In genomic region chr6:17907467-17908229, GRCh38 we compare ENCODE assay signal across 8 cellular contexts.
DNase-seq lines count a peak whose midpoint lies in the region; ATAC-seq and TF ChIP-seq lines count a peak whose summit lies in the region.

No MANE protein-coding gene starts in this region.

- no peaks in the 10 kb centered on the region for H3K9me3 ChIP-seq in H9 (ENCODE audit: control insufficient read depth, low read depth, low read length)
- H3K9me3 ChIP-seq in fibroblast of lung (ENCODE audit: control insufficient read depth, insufficient read depth, low read depth, low read length), result no peaks in the 10 kb centered on the region

- no peak overlapping the region for H3T11ph ChIP-seq in H9 (ENCODE audit: low read length)

- no peaks in the 10 kb centered on the region for H4K20me1 ChIP-seq in H9 (ENCODE audit: control insufficient read depth, insufficient read depth, insufficient read length)
- no peaks in the 10 kb centered on the region for H4K20me1 ChIP-seq in fibroblast of lung (ENCODE audit: control insufficient read depth, extremely low read depth, insufficient read depth, low read length)

- no peak overlapping the region for H2BK15ac ChIP-seq in H9 (ENCODE audit: low read depth, low read length)

- H4K5ac ChIP-seq in H9 (ENCODE audit: insufficient read length, low read depth, low read length), result no peak overlapping the region

- H3K79me1 ChIP-seq in H9 (ENCODE audit: insufficient read depth, low read depth, low read length, poor library complexity, severe bottlenecking), result no peaks in the 10 kb centered on the region

- H4K8ac ChIP-seq in H9 (replicated peaks; ENCODE audit: insufficient read length, low read depth, low read length), result no peak overlapping the region

- H2BK120ac ChIP-seq in H9 (ENCODE audit: low read depth, low read length, poor library complexity, severe bottlenecking), result no peak overlapping the region

- no peak overlapping the region for H3K4ac ChIP-seq in H9 (ENCODE audit: low read depth, low read length)

- no peak overlapping the region for H3K56ac ChIP-seq in H9 (ENCODE audit: insufficient read length, low read depth, low read length)

- H3K4me1 ChIP-seq in H9 (ENCODE audit: insufficient read depth, low read length) (no peaks in the 10 kb centered on the region; the same call in 1 of the 2 replicates), fibroblast of lung (ENCODE audit: control insufficient read depth, extremely low read depth, insufficient read depth, low read length) (peaks cover 18% of the 10 kb centered on the region)

- peaks cover 20 to 23% of the 10 kb centered on the region in 2 experiments for H3K4me1 Mint-ChIP-seq in H9

- peak; percentile 96 for ATAC-seq in omental fat pad (ENCODE audit: low FRiP score)
- no peak for ATAC-seq in HG02798 (IDR thresholded peaks at IDR 0.05; ENCODE audit: poor library complexity, unreplicated experiment)
- ATAC-seq in HG03097 (IDR thresholded peaks at IDR 0.05; ENCODE audit: low FRiP score, unreplicated experiment), result no peak

- H3K23ac ChIP-seq in H9 (ENCODE audit: insufficient read length, low read depth, low read length), result no peak overlapping the region

- H2BK5ac ChIP-seq in H9 (ENCODE audit: insufficient read length, low read length), result no peak overlapping the region

- H3K79me2 ChIP-seq in H9 (ENCODE audit: insufficient read depth, low read length), result no peaks in the 10 kb centered on the region
- peaks cover 24% of the 10 kb centered on the region for H3K79me2 ChIP-seq in fibroblast of lung (ENCODE audit: control insufficient read depth, insufficient read depth, low read length)

- peak overlapping the region; percentile 65 for H3K18ac ChIP-seq in H9 (ENCODE audit: insufficient read length, low read depth, low read length)

- DNase-seq in AG10803 (ENCODE audit: low read depth) (peak; percentile 99), H9 (no peak), SKM-1 treated with dmso at 0.1 percent for 144 hours (lab: John Stamatoyannopoulos, UW; ENCODE audit: unreplicated experiment) (peak; percentile 98), fibroblast of lung (ENCODE audit: low read depth in 2 of 2) (peak; percentile 98 to 99), omental fat pad (ENCODE audit: low spot score) (peak; percentile 79), OCI-M2 (lab: John Stamatoyannopoulos, UW; ENCODE audit: unreplicated experiment) (no peak)

- no peak overlapping the region for H2AK5ac ChIP-seq in H9 (ENCODE audit: insufficient read length, low read length)

- no peak overlapping the region for H3K14ac ChIP-seq in H9 (ENCODE audit: insufficient read depth, low read length)

- H3K27me3 Mint-ChIP-seq in H9 (ENCODE audit: low read depth), result no peaks in the 10 kb centered on the region

- H3K27ac ChIP-seq in H9 (ENCODE audit: insufficient read length, low read depth, low read length) (no peak overlapping the region), fibroblast of lung (ENCODE audit: insufficient read depth, low read length) (peak overlapping the region; percentile 90)

- no peaks in the 10 kb centered on the region for H3K23me2 ChIP-seq in H9 (ENCODE audit: insufficient read length, low read depth, low read length, poor library complexity, severe bottlenecking)

- H2BK20ac ChIP-seq in H9 (ENCODE audit: low read depth, low read length, poor library complexity, severe bottlenecking), result no peak overlapping the region

- no peak overlapping the region for H3K4me3 Mint-ChIP-seq in H9

- no peak overlapping the region for H2BK12ac ChIP-seq in H9 (ENCODE audit: insufficient read length, low read depth, low read length)

- H3K9ac ChIP-seq in H9 (ENCODE audit: extremely low read depth, insufficient read length, low read length) (no peak overlapping the region), fibroblast of lung (ENCODE audit: insufficient read depth, low read length) (peak overlapping the region; percentile 27)

- H4K91ac ChIP-seq in H9 (ENCODE audit: insufficient read length, low read depth, low read length), result no peak overlapping the region

- H3K27me3 ChIP-seq in H9 (ENCODE audit: insufficient read depth, low read length), result no peaks in the 10 kb centered on the region
- no peaks in the 10 kb centered on the region for H3K27me3 ChIP-seq in fibroblast of lung (ENCODE audit: control insufficient read depth, insufficient read depth, low read length)

- H3K4me3 ChIP-seq in AG10803 (ENCODE audit: low read length), result no peak overlapping the region; the same call in 1 of the 2 replicates
- no peak overlapping the region for H3K4me3 ChIP-seq in fibroblast of lung (replicated peaks in 1 of 4; ENCODE audit: control extremely low read depth in 1 of 4, insufficient read depth in 1 of 4, low read depth in 3 of 4, low read length in 4 of 4)

- H3K4me2 ChIP-seq in H9 (ENCODE audit: insufficient read depth, insufficient read length, low read length) (no peak overlapping the region), fibroblast of lung (ENCODE audit: extremely low read depth, insufficient read depth, low read length) (peak overlapping the region; percentile 78)

- H3K9me3 Mint-ChIP-seq in H9, result no peaks in the 10 kb centered on the region

- WGBS in H9 (ENCODE audit: extremely low coverage, insufficient read length, low lambda C conversion rate), result no CpG with 5 or more reads among the region's 7 CpGs

- no peaks in the 10 kb centered on the region for H3K36me3 ChIP-seq in fibroblast of lung (ENCODE audit: control insufficient read depth, insufficient read depth, low read length)

- no peaks in the 10 kb centered on the region for H3K36me3 Mint-ChIP-seq in H9 (ENCODE audit: insufficient read depth in 1 of 3, low read depth in 3 of 3)

- H3K27ac Mint-ChIP-seq in H9, result peak overlapping the region; percentile 16 to 93 (median 71); a peak in 5 of 7 replicates

- H2AFZ ChIP-seq in H9 (ENCODE audit: low read length) (no peak overlapping the region), fibroblast of lung (ENCODE audit: low read length) (no peak overlapping the region)

- peak; percentile 55 for TF ChIP-seq CTCF in AG10803 (conservative IDR thresholded peaks at IDR 0.05; ENCODE audit: low read length)
- TF ChIP-seq CTCF in H9 (conservative IDR thresholded peaks at IDR 0.05), result no peak
- TF ChIP-seq CTCF in fibroblast of lung (conservative IDR thresholded peaks at IDR 0.05 in 1 of 2, IDR thresholded peaks at IDR 0.05 in 1 of 2; ENCODE audit: low read depth in 1 of 2, low read length in 2 of 2), result peak; percentile 26 to 45
- TF ChIP-seq CTCF in omental fat pad (IDR thresholded peaks at IDR 0.05), result no peak

Comparison
In these comparisons a context has a peak if more than half of its experiments do, and no peak if none do; other contexts are left out.
1. DNase-seq: peak in AG10803 (single experiment), SKM-1 treated with dmso at 0.1 percent for 144 hours (single experiment), fibroblast of lung (2 of 2) and omental fat pad (single experiment); none in H9 (single experiment) and OCI-M2 (single experiment).
2. CTCF ChIP-seq: peak in AG10803 (single experiment) and fibroblast of lung (2 of 2); none in H9 (single experiment) and omental fat pad (0 of 3).